27 cellular contexts compared by ENCODE assay signal in genomic region chr13:21310220-21310619, GRCh38.
DNase-seq lines count a peak whose midpoint lies in the region; ATAC-seq and TF ChIP-seq lines count a peak whose summit lies in the region.
"Had no signal": no experiment of that assay in that cellular context is flagged by ENCODE, and none has a peak within 500 bp of the region (broad histone marks: within the 10 kb centered on the region; RNA-seq: fewer than 3 reads in every experiment).

No MANE protein-coding gene starts in this region.

- peaks cover 10% of the 10 kb centered on the region for H3K4me1 Mint-ChIP-seq in MCF 10A (ENCODE audit: insufficient read depth, unreplicated experiment)
- peaks cover 12% of the 10 kb centered on the region for H3K4me1 Mint-ChIP-seq in activated T-helper 1 cell treated with anti-CD3 and anti-CD28 coated beads, Interleukin-12 subunit alpha, Interleukin-12 subunit beta, Interleukin-2, Interleukin-4 antibody, amounts not matched to agents 30 ng/mL and 10 ng/mL and 1 ng/mL, durations not matched to agents 14 hours and 24 hours and 36 hours (ENCODE audit: low read depth)
- peaks cover 12% of the 10 kb centered on the region for H3K4me1 Mint-ChIP-seq in stimulated activated naive CD8-positive, alpha-beta T cell treated with anti-CD3 and anti-CD28 coated beads, Interleukin-15, Interleukin-2, amounts not matched to agents 100 ng/mL and 50 ng/mL, for 24 hours (ENCODE audit: low read depth)
- H3K4me1 Mint-ChIP-seq: activated B cell treated with CpG ODN at 0.5 μM for 24 hours, brain, CD14-positive monocyte had no signal

- DNase-seq in MCF 10A (ENCODE audit: unreplicated experiment) (peak; percentile 92), breast epithelium (ENCODE audit: low spot score in 2 of 2) (no peak), fibroblast of gingiva (ENCODE audit: low read depth) (peak; percentile 39), dorsolateral prefrontal cortex (no peak), vagina (ENCODE audit: extremely low spot score in 2 of 2) (no peak)
- DNase-seq in activated T-helper 1 cell treated with anti-CD3 and anti-CD28 coated beads, Interleukin-12 subunit alpha, Interleukin-12 subunit beta, Interleukin-2, Interleukin-4 antibody, amounts not matched to agents 30 ng/mL and 10 ng/mL and 1 ng/mL, durations not matched to agents 14 hours and 24 hours and 36 hours (ENCODE audit: low spot score): no peak
- DNase-seq: activated B cell treated with CpG ODN at 0.5 μM for 24 hours; activated CD8-positive, alpha-beta T cell treated with anti-CD3 and anti-CD28 coated beads, Interleukin-2, amount 10 ng/mL, durations not matched to agents 7 days and 5 days; activated naive CD4-positive, alpha-beta T cell treated with anti-CD3 and anti-CD28 coated beads, Interleukin-2, amount 50 U/mL, for 16 hours; activated T-cell treated with anti-CD3 and anti-CD28 coated beads, Interleukin-2, amount 50 U/mL, for 4 hours; colonic mucosa; GM23248; NCI-H1694; occipital lobe; stimulated activated CD4-positive, alpha-beta T cell treated with anti-CD3 and anti-CD28 coated beads, Interleukin-12 subunit alpha, Interleukin-12 subunit beta, amount 100 ng/mL, for 4 hours; substantia nigra; uterus had no signal

- no peaks in the 10 kb centered on the region for H3K9me3 Mint-ChIP-seq in MCF 10A (ENCODE audit: unreplicated experiment)
- H3K9me3 Mint-ChIP-seq in activated T-helper 1 cell treated with anti-CD3 and anti-CD28 coated beads, Interleukin-12 subunit alpha, Interleukin-12 subunit beta, Interleukin-2, Interleukin-4 antibody, amounts not matched to agents 30 ng/mL and 10 ng/mL and 1 ng/mL, durations not matched to agents 14 hours and 24 hours and 36 hours: no peaks in the 10 kb centered on the region
- H3K9me3 Mint-ChIP-seq in stimulated activated naive CD8-positive, alpha-beta T cell treated with anti-CD3 and anti-CD28 coated beads, Interleukin-15, Interleukin-2, amounts not matched to agents 100 ng/mL and 50 ng/mL, for 24 hours: no peaks in the 10 kb centered on the region
- H3K9me3 Mint-ChIP-seq: activated B cell treated with CpG ODN at 0.5 μM for 24 hours; activated T-cell treated with anti-CD3 and anti-CD28 coated beads, Interleukin-2, amount 50 U/mL, for 4 hours; brain; CD14-positive monocyte; T-helper 2 cell treated with Interferon-gamma antibody and Interleukin-4, amounts not matched to agents 5 μg/mL and 100 μg/mL, for 36 hours had no signal

- peaks cover 5% of the 10 kb centered on the region for H3K36me3 Mint-ChIP-seq in MCF 10A (ENCODE audit: insufficient read depth, unreplicated experiment)
- H3K36me3 Mint-ChIP-seq in activated T-helper 1 cell treated with anti-CD3 and anti-CD28 coated beads, Interleukin-12 subunit alpha, Interleukin-12 subunit beta, Interleukin-2, Interleukin-4 antibody, amounts not matched to agents 30 ng/mL and 10 ng/mL and 1 ng/mL, durations not matched to agents 14 hours and 24 hours and 36 hours (ENCODE audit: low read depth): peaks cover 13% of the 10 kb centered on the region
- H3K36me3 Mint-ChIP-seq in stimulated activated naive CD8-positive, alpha-beta T cell treated with anti-CD3 and anti-CD28 coated beads, Interleukin-15, Interleukin-2, amounts not matched to agents 100 ng/mL and 50 ng/mL, for 24 hours (ENCODE audit: low read depth): peaks cover 11% of the 10 kb centered on the region

- H3K27ac ChIP-seq in breast epithelium: no peak overlapping the region
- no peak overlapping the region for H3K27ac ChIP-seq in dorsolateral prefrontal cortex
- H3K27ac ChIP-seq in vagina: no peak overlapping the region
- H3K27ac ChIP-seq: A549, colonic mucosa, GM23248, right atrium auricular region, SK-N-MC, uterus had no signal

- H3K27me3 Mint-ChIP-seq in MCF 10A (ENCODE audit: insufficient read depth, unreplicated experiment): no peaks in the 10 kb centered on the region
- H3K27me3 Mint-ChIP-seq in activated T-helper 1 cell treated with anti-CD3 and anti-CD28 coated beads, Interleukin-12 subunit alpha, Interleukin-12 subunit beta, Interleukin-2, Interleukin-4 antibody, amounts not matched to agents 30 ng/mL and 10 ng/mL and 1 ng/mL, durations not matched to agents 14 hours and 24 hours and 36 hours (ENCODE audit: insufficient read depth): no peaks in the 10 kb centered on the region
- H3K27me3 Mint-ChIP-seq in stimulated activated naive CD8-positive, alpha-beta T cell treated with anti-CD3 and anti-CD28 coated beads, Interleukin-15, Interleukin-2, amounts not matched to agents 100 ng/mL and 50 ng/mL, for 24 hours: no peaks in the 10 kb centered on the region
- H3K27me3 Mint-ChIP-seq: activated B cell treated with CpG ODN at 0.5 μM for 24 hours had no signal

- TF ChIP-seq POLR2A in breast epithelium (IDR thresholded peaks at IDR 0.05) (no peak), vagina (IDR thresholded peaks at IDR 0.05) (no peak)

- no peak overlapping the region for H3K4me3 Mint-ChIP-seq in MCF 10A (ENCODE audit: unreplicated experiment)
- H3K4me3 Mint-ChIP-seq in activated T-helper 1 cell treated with anti-CD3 and anti-CD28 coated beads, Interleukin-12 subunit alpha, Interleukin-12 subunit beta, Interleukin-2, Interleukin-4 antibody, amounts not matched to agents 30 ng/mL and 10 ng/mL and 1 ng/mL, durations not matched to agents 14 hours and 24 hours and 36 hours: peak overlapping the region; percentile 48
- no peak overlapping the region for H3K4me3 Mint-ChIP-seq in stimulated activated naive CD8-positive, alpha-beta T cell treated with anti-CD3 and anti-CD28 coated beads, Interleukin-15, Interleukin-2, amounts not matched to agents 100 ng/mL and 50 ng/mL, for 24 hours
- H3K4me3 Mint-ChIP-seq: activated B cell treated with CpG ODN at 0.5 μM for 24 hours; activated CD8-positive, alpha-beta T cell treated with anti-CD3 and anti-CD28 coated beads, Interleukin-2, amount 10 ng/mL, durations not matched to agents 7 days and 5 days; activated T-cell treated with anti-CD3 and anti-CD28 coated beads, Interleukin-2, amount 50 U/mL, for 4 hours; brain; CD14-positive monocyte; T-helper 2 cell treated with Interferon-gamma antibody and Interleukin-4, amounts not matched to agents 5 μg/mL and 100 μg/mL, for 36 hours had no signal

- POLR2A ChIA-PET in MCF 10A (lab: Yijun Ruan, JAX): interaction anchor here (0.6 to 5.0 kb wide), 5 partner anchors 12 to 236 kb away, joined by 3 to 41 read pairs (median 3); no protein-coding TSS in a partner anchor

- no peak overlapping the region for H3K4me3 ChIP-seq in breast epithelium
- no peak overlapping the region for H3K4me3 ChIP-seq in dorsolateral prefrontal cortex
- no peak overlapping the region for H3K4me3 ChIP-seq in vagina
- H3K4me3 ChIP-seq: A549, colonic mucosa, GM23248, K562, lung, right atrium auricular region, SK-N-MC, uterus had no signal

- CTCF ChIA-PET in MCF 10A (lab: Yijun Ruan, JAX): interaction anchor here (0.6 to 5.6 kb wide), 6 partner anchors 10 to 202 kb away, joined by 3 to 52 read pairs (median 4); no protein-coding TSS in a partner anchor

- H3K4me1 ChIP-seq in breast epithelium (no peaks in the 10 kb centered on the region), vagina (no peaks in the 10 kb centered on the region)
- H3K4me1 ChIP-seq: A549, colonic mucosa, right atrium auricular region, uterus had no signal

- no peak for ATAC-seq in GM19035 (IDR thresholded peaks at IDR 0.05; ENCODE audit: unreplicated experiment)
- ATAC-seq: A549; activated CD8-positive, alpha-beta T cell treated with anti-CD3 and anti-CD28 coated beads, Interleukin-2, amount 10 ng/mL, durations not matched to agents 7 days and 5 days; activated T-cell treated with anti-CD3 and anti-CD28 coated beads, Interleukin-2, amount 50 U/mL, for 4 hours; K562 had no signal

- H3K36me3 ChIP-seq in breast epithelium (no peaks in the 10 kb centered on the region), vagina (no peaks in the 10 kb centered on the region)
- H3K36me3 ChIP-seq: colonic mucosa, right atrium auricular region, uterus had no signal

- H3K9me3 ChIP-seq in breast epithelium (no peaks in the 10 kb centered on the region), vagina (no peaks in the 10 kb centered on the region)
- H3K9me3 ChIP-seq: A549, colonic mucosa, right atrium auricular region, uterus had no signal

- no peaks in the 10 kb centered on the region for H3K27me3 ChIP-seq in breast epithelium
- H3K27me3 ChIP-seq in dorsolateral prefrontal cortex: no peaks in the 10 kb centered on the region
- H3K27me3 ChIP-seq in vagina: no peaks in the 10 kb centered on the region
- H3K27me3 ChIP-seq: colonic mucosa, right atrium auricular region, uterus had no signal

- BruUV-seq in MCF 10A (replicated peaks; lab: Mats Ljungman, UMichigan): no TSS peak

- peak overlapping the region; percentile 55 for H3K27ac Mint-ChIP-seq in MCF 10A (ENCODE audit: low read depth, unreplicated experiment)
- H3K27ac Mint-ChIP-seq in activated T-helper 1 cell treated with anti-CD3 and anti-CD28 coated beads, Interleukin-12 subunit alpha, Interleukin-12 subunit beta, Interleukin-2, Interleukin-4 antibody, amounts not matched to agents 30 ng/mL and 10 ng/mL and 1 ng/mL, durations not matched to agents 14 hours and 24 hours and 36 hours: peak overlapping the region; percentile 66
- H3K27ac Mint-ChIP-seq in stimulated activated naive CD8-positive, alpha-beta T cell treated with anti-CD3 and anti-CD28 coated beads, Interleukin-15, Interleukin-2, amounts not matched to agents 100 ng/mL and 50 ng/mL, for 24 hours: peak overlapping the region; percentile 7
- H3K27ac Mint-ChIP-seq: activated B cell treated with CpG ODN at 0.5 μM for 24 hours; activated CD8-positive, alpha-beta T cell treated with anti-CD3 and anti-CD28 coated beads, Interleukin-2, amount 10 ng/mL, durations not matched to agents 7 days and 5 days; brain; CD14-positive monocyte; T-helper 2 cell treated with Interferon-gamma antibody and Interleukin-4, amounts not matched to agents 5 μg/mL and 100 μg/mL, for 36 hours had no signal

- TF ChIP-seq CTCF in MCF 10A (IDR thresholded peaks at IDR 0.05; ENCODE audit: unreplicated experiment) (no peak), breast epithelium (IDR thresholded peaks at IDR 0.05) (no peak), dorsolateral prefrontal cortex (IDR thresholded peaks at IDR 0.05 in 54 of 56, conservative IDR thresholded peaks at IDR 0.05 in 2 of 56; ENCODE audit: low read depth in 1 of 56, partially characterized antibody in 56 of 56) (no peak), vagina (IDR thresholded peaks at IDR 0.05) (no peak)

- intact Hi-C loops in MCF 10A (cut with micrococcal nuclease) (no loop called here), breast epithelium (cut with DNase I; ENCODE audit: low total_unique reads) (no loop called here), dorsolateral prefrontal cortex (cut with DNase I) (no loop called here), vagina (cut with DNase I) (no loop called here)
- intact Hi-C loops in activated T-helper 1 cell treated with anti-CD3 and anti-CD28 coated beads, Interleukin-12 subunit alpha, Interleukin-12 subunit beta, Interleukin-2, Interleukin-4 antibody, amounts not matched to agents 30 ng/mL and 10 ng/mL and 1 ng/mL, durations not matched to agents 14 hours and 24 hours and 36 hours (cut with micrococcal nuclease): no loop called here

Comparison
In these comparisons a context has a peak if more than half of its experiments do, and no peak if none do; other contexts are left out.
1. DNase-seq: peak in MCF 10A (single experiment) and fibroblast of gingiva (single experiment); none in breast epithelium (0 of 2), activated T-helper 1 cell treated with anti-CD3 and anti-CD28 coated beads, Interleukin-12 subunit alpha, Interleukin-12 subunit beta, Interleukin-2, Interleukin-4 antibody, amounts not matched to agents 30 ng/mL and 10 ng/mL and 1 ng/mL, durations not matched to agents 14 hours and 24 hours and 36 hours (single experiment), dorsolateral prefrontal cortex (0 of 10) and vagina (0 of 2).
2. H3K27ac Mint-ChIP-seq: peak in every context shown above with its lines; median percentile 66 in activated T-helper 1 cell treated with anti-CD3 and anti-CD28 coated beads, Interleukin-12 subunit alpha, Interleukin-12 subunit beta, Interleukin-2, Interleukin-4 antibody, amounts not matched to agents 30 ng/mL and 10 ng/mL and 1 ng/mL, durations not matched to agents 14 hours and 24 hours and 36 hours; 55 in MCF 10A; 7 in stimulated activated naive CD8-positive, alpha-beta T cell treated with anti-CD3 and anti-CD28 coated beads, Interleukin-15, Interleukin-2, amounts not matched to agents 100 ng/mL and 50 ng/mL, for 24 hours.